Comparison of ENCODE assay signal across 9 cellular contexts in genomic region chr13:48156466-48156865, GRCh38.
DNase-seq lines count a peak whose midpoint lies in the region; ATAC-seq, FAIRE-seq and TF ChIP-seq lines count a peak whose summit lies in the region.
"Had no signal": no experiment of that assay in that cellular context is flagged by ENCODE, and none has a peak within 500 bp of the region (broad histone marks: within the 10 kb centered on the region; RNA-seq: fewer than 3 reads in every experiment).

No MANE protein-coding gene starts in this region.

- in situ Hi-C loops in brain microvascular endothelial cell (cut with HindIII; ENCODE audit: low pct_ligation_motif_present, low sequenced_read_pairs): no loop called here
- in situ Hi-C loops in G401 (cut with HindIII; ENCODE audit: low sequenced_read_pairs): no loop called here

- ATAC-seq in Right ventricle myocardium superior (ENCODE audit: poor library complexity): no peak
- no peak for ATAC-seq in Right ventricle myocardium inferior
- no peak for ATAC-seq in HG03565 (IDR thresholded peaks at IDR 0.05; ENCODE audit: unreplicated experiment)

- no peak for FAIRE-seq in kidney (lab: Jason Lieb, UNC)
- FAIRE-seq: TTC549 had no signal

- H3K4me3 ChIP-seq in kidney (ENCODE audit: low read length in 2 of 2) (peak overlapping the region in 1 of 2 donors; percentile 3), brain microvascular endothelial cell (ENCODE audit: low read depth, low read length) (no peak overlapping the region)

- H3K36me3 ChIP-seq in kidney (ENCODE audit: control insufficient read depth in 1 of 2, insufficient read depth in 2 of 2, low read length in 2 of 2) (no peaks in the 10 kb centered on the region), brain microvascular endothelial cell (replicated peaks) (no peaks in the 10 kb centered on the region)

- TF ChIP-seq CTCF in kidney (IDR thresholded peaks at IDR 0.05; ENCODE audit: borderline replicate concordance, extremely low read depth, insufficient read depth) (no peak), brain microvascular endothelial cell (IDR thresholded peaks at IDR 0.05; ENCODE audit: low read depth, low read length, missing control alignments) (no peak)

- peak; percentile 54 for DNase-seq in Right ventricle myocardium superior
- no peak for DNase-seq in Right ventricle myocardium inferior (ENCODE audit: missing footprints)
- DNase-seq in activated CD8-positive, alpha-beta memory T cell treated with anti-CD3 and anti-CD28 coated beads, Interleukin-2, amount 50 U/mL, for 4 hours: peak; percentile 76
- DNase-seq in kidney: no peak
- DNase-seq in stimulated activated CD8-positive, alpha-beta memory T cell treated with anti-CD3 and anti-CD28 coated beads, Interleukin-7, amount 100 ng/mL, for 24 hours (ENCODE audit: low read depth): peak; percentile 28
- DNase-seq in brain microvascular endothelial cell: no peak
- no peak for DNase-seq in G401 (ENCODE audit: low spot score)

- peak overlapping the region; percentile 49 to 70 for H3K27ac ChIP-seq in kidney (ENCODE audit: low read depth in 2 of 2, low read length in 2 of 2)
- H3K27ac ChIP-seq in brain microvascular endothelial cell: no peak overlapping the region

- H3K4me1 ChIP-seq in kidney (ENCODE audit: control insufficient read depth in 1 of 2, insufficient read depth in 1 of 2, low read depth in 1 of 2, low read length in 2 of 2): peaks cover 11 to 42% of the 10 kb centered on the region in 2 donors

- H3K27me3 ChIP-seq in brain microvascular endothelial cell (replicated peaks): no peaks in the 10 kb centered on the region

- H3K9me3 ChIP-seq in kidney (ENCODE audit: control insufficient read depth in 1 of 2, low read length in 2 of 2): no peaks in the 10 kb centered on the region

- H3K9ac ChIP-seq in kidney (ENCODE audit: low read length in 2 of 2): no peak overlapping the region

- intact Hi-C loops in Right ventricle myocardium superior (cut with DNase I): no loop called here
- intact Hi-C loops in Right ventricle myocardium inferior (cut with DNase I): no loop called here
- intact Hi-C loops in kidney (cut with DNase I): no loop called here

Comparison
In these comparisons a context has a peak if more than half of its experiments do, and no peak if none do; other contexts are left out.
1. DNase-seq: peak in Right ventricle myocardium superior (single experiment), activated CD8-positive, alpha-beta memory T cell treated with anti-CD3 and anti-CD28 coated beads, Interleukin-2, amount 50 U/mL, for 4 hours (single experiment) and stimulated activated CD8-positive, alpha-beta memory T cell treated with anti-CD3 and anti-CD28 coated beads, Interleukin-7, amount 100 ng/mL, for 24 hours (single experiment); none in Right ventricle myocardium inferior (single experiment), kidney (single experiment), brain microvascular endothelial cell (single experiment) and G401 (single experiment).